ENCODE assay signal across 10 cellular contexts in the genomic region with DNA sequence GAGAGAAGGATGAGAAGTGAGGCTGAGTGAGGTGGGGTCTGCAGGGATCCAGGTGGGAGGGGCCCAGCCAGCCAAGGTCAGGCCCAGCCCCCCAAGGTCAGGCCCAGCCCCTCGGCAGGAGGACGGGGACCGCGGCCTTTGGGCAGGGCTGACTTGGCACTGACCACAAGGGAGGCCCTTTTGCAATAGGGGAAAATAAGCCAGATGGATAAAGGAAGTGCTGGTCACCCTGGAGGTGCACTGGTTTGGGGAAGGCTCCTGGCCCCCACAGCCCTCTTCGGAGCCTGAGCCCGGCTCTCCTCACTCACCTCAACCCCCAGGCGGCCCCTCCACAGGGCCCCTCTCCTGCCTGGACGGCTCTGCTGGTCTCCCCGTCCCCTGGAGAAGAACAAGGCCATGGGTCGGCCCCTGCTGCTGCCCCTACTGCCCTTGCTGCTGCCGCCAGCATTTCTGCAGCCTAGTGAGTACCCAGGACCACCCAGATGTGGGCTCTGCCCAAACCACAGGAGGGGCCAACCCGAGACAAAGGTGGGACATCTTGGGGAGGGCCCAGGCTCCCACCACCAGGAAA. TPM values are rescaled to one million over a fixed set of nuclear protein-coding genes. Genes with fewer than 3 reads are reported as not detected.
DNase-seq lines count a peak whose midpoint lies in the region; ATAC-seq and TF ChIP-seq lines count a peak whose summit lies in the region.
"Had no signal": no experiment of that assay in that cellular context is flagged by ENCODE, and none has a peak within 500 bp of the region (broad histone marks: within the 10 kb centered on the region; RNA-seq: fewer than 3 reads in every experiment).

Gene PILRA, plus strand, starts transcription at position 227 of the 571 bp plus-strand sequence. Its CDS starts 170 bp downstream, at position 397.

- no peak for DNase-seq in activated CD4-positive, alpha-beta T cell treated with anti-CD3 and anti-CD28 coated beads, Interleukin-2, amount 10 ng/mL, durations not matched to agents 7 days and 5 days
- no peak for DNase-seq in activated CD4-positive, alpha-beta T cell treated with anti-CD3 and anti-CD28 coated beads, Interleukin-2, amount 50 U/mL, for 48 hours
- DNase-seq in ascending aorta (ENCODE audit: low spot score in 2 of 2) (no peak), right lobe of liver (no peak), SIG-M5 treated with dmso at 0.1 percent for 504 hours (lab: John Stamatoyannopoulos, UW; ENCODE audit: unreplicated experiment) (no peak)
- DNase-seq: left colon, SHP77 had no signal

- POLR2A ChIA-PET in activated CD4-positive, alpha-beta T cell treated with anti-CD3 and anti-CD28 coated beads, Interleukin-2, amount 10 ng/mL, durations not matched to agents 7 days and 5 days (lab: Charles Lee) = no interaction called here

- H3K27me3 ChIP-seq in ascending aorta (no peaks in the 10 kb centered on the region), right lobe of liver (no peaks in the 10 kb centered on the region), thymus (ENCODE audit: control insufficient read depth, insufficient read depth) (no peaks in the 10 kb centered on the region)

- intact Hi-C loops in ascending aorta (cut with DNase I) = no loop called here
- intact Hi-C loops in right lobe of liver (cut with DNase I) = no loop called here

- H3K36me3 Mint-ChIP-seq in activated CD4-positive, alpha-beta T cell treated with anti-CD3 and anti-CD28 coated beads, Interleukin-2, amount 10 ng/mL, durations not matched to agents 7 days and 5 days (ENCODE audit: low read depth) = no peaks in the 10 kb centered on the region

- peak; percentile 28 for TF ChIP-seq POLR2A in right lobe of liver (IDR thresholded peaks at IDR 0.05)

- no peaks in the 10 kb centered on the region for H3K27me3 Mint-ChIP-seq in activated CD4-positive, alpha-beta T cell treated with anti-CD3 and anti-CD28 coated beads, Interleukin-2, amount 10 ng/mL, durations not matched to agents 7 days and 5 days

- H3K4me3 ChIP-seq in ascending aorta = peak within 1 kb of the TSS in 1 of 2 donors; percentile 33
- H3K4me3 ChIP-seq in right lobe of liver = peak within 1 kb of the TSS in 1 of 3 donors; percentile 26
- H3K4me3 ChIP-seq in thymus (ENCODE audit: low read length) = no peak within 1 kb of the TSS

- CTCF ChIA-PET in activated CD4-positive, alpha-beta T cell treated with anti-CD3 and anti-CD28 coated beads, Interleukin-2, amount 10 ng/mL, durations not matched to agents 7 days and 5 days (lab: Charles Lee) = interaction anchor here (0.6 to 1.2 kb wide), 2 partner anchors 28 to 84 kb away, joined by 3 read pairs; no protein-coding TSS in a partner anchor

- no peaks in the 10 kb centered on the region for H3K9me3 Mint-ChIP-seq in activated CD4-positive, alpha-beta T cell treated with anti-CD3 and anti-CD28 coated beads, Interleukin-2, amount 10 ng/mL, durations not matched to agents 7 days and 5 days

- H3K9me3 ChIP-seq in ascending aorta (no peaks in the 10 kb centered on the region), right lobe of liver (no peaks in the 10 kb centered on the region), thymus (ENCODE audit: control insufficient read depth) (no peaks in the 10 kb centered on the region)

- no peak for TF ChIP-seq CTCF in ascending aorta (IDR thresholded peaks at IDR 0.05)
- TF ChIP-seq CTCF in right lobe of liver (IDR thresholded peaks at IDR 0.05) = no peak

- H3K27ac ChIP-seq in ascending aorta = peak within 1 kb of the TSS; percentile 39 to 45
- H3K27ac ChIP-seq in right lobe of liver = peak within 1 kb of the TSS; percentile 21 to 70 (median 59)
- no peak within 1 kb of the TSS for H3K27ac ChIP-seq in thymus (ENCODE audit: low read depth)

- H3K4me1 Mint-ChIP-seq in activated CD4-positive, alpha-beta T cell treated with anti-CD3 and anti-CD28 coated beads, Interleukin-2, amount 10 ng/mL, durations not matched to agents 7 days and 5 days = peaks cover 18% of the 10 kb centered on the region

- 31% methylated on average over 3 of the region's 12 CpGs for WGBS in right lobe of liver (ENCODE audit: insufficient coverage, low coverage, low lambda C conversion rate, missing lambda C conversion rate)
- WGBS in thymus = 93% methylated on average over 12 of the region's 12 CpGs

- H3K4me1 ChIP-seq in ascending aorta = peaks cover 0 to 4% of the 10 kb centered on the region in 2 donors
- H3K4me1 ChIP-seq in right lobe of liver = no peaks in the 10 kb centered on the region
- H3K4me1 ChIP-seq in thymus (ENCODE audit: control insufficient read depth, insufficient read depth, low read length) = no peaks in the 10 kb centered on the region

- peak within 1 kb of the TSS; percentile 80 for H3K27ac Mint-ChIP-seq in activated CD4-positive, alpha-beta T cell treated with anti-CD3 and anti-CD28 coated beads, Interleukin-2, amount 10 ng/mL, durations not matched to agents 7 days and 5 days

- H3K36me3 ChIP-seq in ascending aorta = no peaks in the 10 kb centered on the region
- no peaks in the 10 kb centered on the region for H3K36me3 ChIP-seq in right lobe of liver
- peaks cover 4% of the 10 kb centered on the region for H3K36me3 ChIP-seq in thymus (ENCODE audit: control insufficient read depth, insufficient read depth)

- no peak within 1 kb of the TSS for H3K4me3 Mint-ChIP-seq in activated CD4-positive, alpha-beta T cell treated with anti-CD3 and anti-CD28 coated beads, Interleukin-2, amount 10 ng/mL, durations not matched to agents 7 days and 5 days

- ATAC-seq in right lobe of liver (peak; percentile 50 to 61 (median 54)), HG02642 (IDR thresholded peaks at IDR 0.05; ENCODE audit: poor library complexity, unreplicated experiment) (no peak), GM19463 (IDR thresholded peaks at IDR 0.05; ENCODE audit: unreplicated experiment) (no peak)
- ATAC-seq: left colon had no signal

RNA-seq across cellular contexts. Expression of gene PILRA, which starts in this region (rescaled TPM):
- 1 to 10 TPM; 1.8 to 2.7 TPM for total RNA-seq in activated CD4-positive, alpha-beta T cell treated with anti-CD3 and anti-CD28 coated beads, Interleukin-2, amount 10 ng/mL, durations not matched to agents 7 days and 5 days
- total RNA-seq in ascending aorta (25.8 TPM), right lobe of liver (1 to 10 TPM; 1.4 to 7.1 (median 4.0) TPM)
- 12.2 TPM for polyA plus RNA-seq in thymus

Comparison
In these comparisons a context has a peak if more than half of its experiments do, and no peak if none do; other contexts are left out.
1. ATAC-seq: peak in right lobe of liver (4 of 4); none in HG02642 (single experiment) and GM19463 (single experiment).